Comparison of ENCODE assay signal across 4 cellular contexts in the genomic region with DNA sequence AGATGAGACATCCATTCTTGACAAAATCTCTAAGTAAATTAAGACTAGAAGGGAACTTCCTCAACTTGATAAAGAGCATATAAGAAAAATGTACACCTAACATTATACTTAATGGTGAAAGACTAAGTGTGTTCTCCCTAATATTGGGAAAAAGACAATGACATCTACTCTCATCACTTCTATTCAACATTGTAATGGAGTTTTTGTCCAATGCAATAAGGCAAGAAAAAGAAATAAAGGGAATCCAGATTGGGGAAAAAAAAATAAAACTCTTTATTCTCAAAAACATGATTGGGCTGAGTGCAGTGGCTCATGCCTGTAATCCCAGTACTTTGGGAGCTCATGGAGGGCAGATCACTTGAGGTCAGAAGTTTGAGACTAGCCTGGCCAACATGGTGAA.
TF ChIP-seq lines count a peak whose summit lies in the region.

No MANE protein-coding gene starts in this region.

TF ChIP-seq in HEK293, 187 proteins besides CTCF, POLR2A, EP300 and RAD21:
- TF ChIP-seq EGR2 (tag by site-specific recombination; IDR thresholded peaks at IDR 0.05; ENCODE audit: low read depth) (no peak), ZNF416 (tag by site-specific recombination; IDR thresholded peaks at IDR 0.05) (no peak), FEZF1 (tag by site-specific recombination; IDR thresholded peaks at IDR 0.05) (no peak), ZNF48 (tag by site-specific recombination; IDR thresholded peaks at IDR 0.05) (no peak), SETDB1 (IDR thresholded peaks at IDR 0.05; ENCODE audit: insufficient read length, low read length) (peak; percentile 89), ZNF138 (tag by site-specific recombination; IDR thresholded peaks at IDR 0.05; ENCODE audit: borderline replicate concordance) (no peak), ZNF624 (tag by site-specific recombination; IDR thresholded peaks at IDR 0.05) (no peak)
- TF ChIP-seq, protein P1, sequence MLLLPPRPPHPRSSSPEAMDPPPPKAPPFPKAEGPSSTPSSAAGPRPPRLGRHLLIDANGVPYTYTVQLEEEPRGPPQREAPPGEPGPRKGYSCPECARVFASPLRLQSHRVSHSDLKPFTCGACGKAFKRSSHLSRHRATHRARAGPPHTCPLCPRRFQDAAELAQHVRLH (tag by site-specific recombination; IDR thresholded peaks at IDR 0.05), result 0 out of 2 replicates have a peak, but pooled peaks have one; percentile 17

TF ChIP-seq in HEK293T, 16 proteins besides CTCF, POLR2A, EP300 and RAD21:
- TF ChIP-seq ELF4 (IDR thresholded peaks at IDR 0.05), result peak; percentile 20; the same call in 1 of the 2 replicates
- TF ChIP-seq, protein P2, sequence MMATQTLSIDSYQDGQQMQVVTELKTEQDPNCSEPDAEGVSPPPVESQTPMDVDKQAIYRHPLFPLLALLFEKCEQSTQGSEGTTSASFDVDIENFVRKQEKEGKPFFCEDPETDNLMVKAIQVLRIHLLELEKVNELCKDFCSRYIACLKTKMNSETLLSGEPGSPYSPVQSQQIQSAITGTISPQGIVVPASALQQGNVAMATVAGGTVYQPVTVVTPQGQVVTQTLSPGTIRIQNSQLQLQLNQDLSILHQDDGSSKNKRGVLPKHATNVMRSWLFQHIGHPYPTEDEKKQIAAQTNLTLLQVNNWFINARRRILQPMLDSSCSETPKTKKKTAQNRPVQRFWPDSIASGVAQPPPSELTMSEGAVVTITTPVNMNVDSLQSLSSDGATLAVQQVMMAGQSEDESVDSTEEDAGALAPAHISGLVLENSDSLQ (IDR thresholded peaks at IDR 0.05), result no peak
- TF ChIP-seq ARNT (IDR thresholded peaks at IDR 0.05), result no peak
- no peak for TF ChIP-seq HDGF (IDR thresholded peaks at IDR 0.05; ENCODE audit: borderline replicate concordance)
TF ChIP-seq in HEK293T: peak in this region for 1.

TF ChIP-seq in K562, 482 proteins besides CTCF, POLR2A, EP300 and RAD21:
- TF ChIP-seq, protein P3, sequence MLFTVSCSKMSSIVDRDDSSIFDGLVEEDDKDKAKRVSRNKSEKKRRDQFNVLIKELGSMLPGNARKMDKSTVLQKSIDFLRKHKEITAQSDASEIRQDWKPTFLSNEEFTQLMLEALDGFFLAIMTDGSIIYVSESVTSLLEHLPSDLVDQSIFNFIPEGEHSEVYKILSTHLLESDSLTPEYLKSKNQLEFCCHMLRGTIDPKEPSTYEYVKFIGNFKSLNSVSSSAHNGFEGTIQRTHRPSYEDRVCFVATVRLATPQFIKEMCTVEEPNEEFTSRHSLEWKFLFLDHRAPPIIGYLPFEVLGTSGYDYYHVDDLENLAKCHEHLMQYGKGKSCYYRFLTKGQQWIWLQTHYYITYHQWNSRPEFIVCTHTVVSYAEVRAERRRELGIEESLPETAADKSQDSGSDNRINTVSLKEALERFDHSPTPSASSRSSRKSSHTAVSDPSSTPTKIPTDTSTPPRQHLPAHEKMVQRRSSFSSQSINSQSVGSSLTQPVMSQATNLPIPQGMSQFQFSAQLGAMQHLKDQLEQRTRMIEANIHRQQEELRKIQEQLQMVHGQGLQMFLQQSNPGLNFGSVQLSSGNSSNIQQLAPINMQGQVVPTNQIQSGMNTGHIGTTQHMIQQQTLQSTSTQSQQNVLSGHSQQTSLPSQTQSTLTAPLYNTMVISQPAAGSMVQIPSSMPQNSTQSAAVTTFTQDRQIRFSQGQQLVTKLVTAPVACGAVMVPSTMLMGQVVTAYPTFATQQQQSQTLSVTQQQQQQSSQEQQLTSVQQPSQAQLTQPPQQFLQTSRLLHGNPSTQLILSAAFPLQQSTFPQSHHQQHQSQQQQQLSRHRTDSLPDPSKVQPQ (CRISPR knock-in tag; IDR thresholded peaks at IDR 0.05; ENCODE audit: borderline replicate concordance), result no peak
- peak; percentile 32; the same call in 1 of the 2 replicates for TF ChIP-seq ADNP (tag; IDR thresholded peaks at IDR 0.05)
- peak; percentile 87 for TF ChIP-seq RBM25 (IDR thresholded peaks at IDR 0.05; ENCODE audit: low read depth, low read length, severe bottlenecking)
- TF ChIP-seq KDM1A (IDR thresholded peaks at IDR 0.05), result 0 out of 4 replicates have a peak, but pooled peaks of 1 of the 2 experiments have one; percentile 31
- no peak for TF ChIP-seq MYNN (IDR thresholded peaks at IDR 0.05)
- no peak for TF ChIP-seq MYNN (CRISPR knock-in tag; IDR thresholded peaks at IDR 0.05)
- TF ChIP-seq RBM39 (optimal IDR thresholded peaks at IDR 0.05; ENCODE audit: low read depth, low read length), result no peak
- no peak for TF ChIP-seq PHF8 (IDR thresholded peaks at IDR 0.05; ENCODE audit: borderline replicate concordance, low read length)
- 0 out of 2 replicates have a peak, but pooled peaks have one; percentile 27 for TF ChIP-seq SMARCA5 (IDR thresholded peaks at IDR 0.05)
- TF ChIP-seq CEBPB (tag; IDR thresholded peaks at IDR 0.05), result no peak
- TF ChIP-seq KDM5B (IDR thresholded peaks at IDR 0.05; ENCODE audit: insufficient replicate concordance, low read depth, low read length), result no peak
- TF ChIP-seq CBX3 (IDR thresholded peaks at IDR 0.05; ENCODE audit: borderline replicate concordance in 1 of 2, low read length in 2 of 2), result peak in 1 of 2 experiments; percentile 81; a peak in 2 of 3 replicates
- no peak for TF ChIP-seq SIN3B (IDR thresholded peaks at IDR 0.05; ENCODE audit: low read depth)
- no peak for TF ChIP-seq ZNF551 (CRISPR knock-in tag; IDR thresholded peaks at IDR 0.05)
- TF ChIP-seq TRIM28 (IDR thresholded peaks at IDR 0.05), result peak; percentile 75; the same call in 1 of the 2 replicates
- TF ChIP-seq ZNF232 (CRISPR knock-in tag; IDR thresholded peaks at IDR 0.05), result no peak
- TF ChIP-seq, protein P4, sequence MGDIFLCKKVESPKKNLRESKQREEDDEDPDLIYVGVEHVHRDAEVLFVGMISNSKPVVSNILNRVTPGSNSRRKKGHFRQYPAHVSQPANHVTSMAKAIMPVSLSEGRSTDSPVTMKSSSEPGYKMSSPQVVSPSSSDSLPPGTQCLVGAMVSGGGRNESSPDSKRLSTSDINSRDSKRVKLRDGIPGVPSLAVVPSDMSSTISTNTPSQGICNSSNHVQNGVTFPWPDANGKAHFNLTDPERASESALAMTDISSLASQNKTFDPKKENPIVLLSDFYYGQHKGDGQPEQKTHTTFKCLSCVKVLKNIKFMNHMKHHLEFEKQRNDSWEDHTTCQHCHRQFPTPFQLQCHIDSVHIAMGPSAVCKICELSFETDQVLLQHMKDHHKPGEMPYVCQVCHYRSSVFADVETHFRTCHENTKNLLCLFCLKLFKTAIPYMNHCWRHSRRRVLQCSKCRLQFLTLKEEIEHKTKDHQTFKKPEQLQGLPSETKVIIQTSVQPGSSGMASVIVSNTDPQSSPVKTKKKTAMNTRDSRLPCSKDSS (IDR thresholded peaks at IDR 0.05; ENCODE audit: low read depth, partially characterized antibody), result peak; percentile 78
- TF ChIP-seq TARDBP (IDR thresholded peaks at IDR 0.05), result no peak

TF ChIP-seq in H1, 55 proteins besides CTCF, POLR2A, EP300 and RAD21:
- TF ChIP-seq BCL11A (IDR thresholded peaks at IDR 0.05; ENCODE audit: low read depth in 2 of 2, low read length in 2 of 2) (no peak), KDM1A (IDR thresholded peaks at IDR 0.05; ENCODE audit: borderline replicate concordance, low read length) (0 out of 2 replicates have a peak, but pooled peaks have one; percentile 31)
